21 cellular contexts compared by ENCODE assay signal in genomic region chr15:76517910-76518309, GRCh38.
A peak's percentile ranks its signal among the peaks of the same experiment; 100 is the strongest.
DNase-seq lines count a peak whose midpoint lies in the region; ATAC-seq and TF ChIP-seq lines count a peak whose summit lies in the region.
"Had no signal": no experiment of that assay in that cellular context is flagged by ENCODE, and none has a peak within 500 bp of the region (broad histone marks: within the 10 kb centered on the region; RNA-seq: fewer than 3 reads in every experiment).

No MANE protein-coding gene starts in this region.

- no peak for TF ChIP-seq EP300 in SK-N-SH (IDR thresholded peaks at IDR 0.05; ENCODE audit: borderline replicate concordance in 1 of 2, low read depth in 1 of 2, low read length in 1 of 2)

- peaks cover 0 to 8% of the 10 kb centered on the region in 2 experiments; a peak in 2 of 4 replicates for H3K4me1 ChIP-seq in SK-N-SH (ENCODE audit: control insufficient read depth in 1 of 2, insufficient read depth in 2 of 2, low read depth in 1 of 2, low read length in 1 of 2)

- H3K27me3 ChIP-seq in SK-N-SH (ENCODE audit: insufficient read depth), result no peaks in the 10 kb centered on the region
- H3K27me3 ChIP-seq: body of pancreas, heart right ventricle had no signal

- POLR2A ChIA-PET in SK-N-SH (lab: Yijun Ruan, JAX), result no interaction called here

- CTCF ChIA-PET in SK-N-SH (lab: Yijun Ruan, JAX), result interaction anchor here (0.6 kb wide), 1 partner anchor 14 kb away, joined by 3 read pairs; no protein-coding TSS in a partner anchor

- TF ChIP-seq RAD21 in SK-N-SH (IDR thresholded peaks at IDR 0.05; ENCODE audit: low read length), result no peak

- H3K9ac ChIP-seq in SK-N-SH, result no peak overlapping the region
- H3K9ac ChIP-seq: KMS-11 had no signal

- no peak overlapping the region for H3K4me3 ChIP-seq in SK-N-SH (ENCODE audit: low read depth in 2 of 2, low read length in 1 of 2)
- H3K4me3 ChIP-seq: body of pancreas, heart right ventricle had no signal

- no peaks in the 10 kb centered on the region for H4K20me1 ChIP-seq in SK-N-SH (ENCODE audit: insufficient read depth)

- H3K9me3 ChIP-seq in SK-N-SH, result no peaks in the 10 kb centered on the region
- H3K9me3 ChIP-seq: body of pancreas, heart right ventricle had no signal

- no peak overlapping the region for H3K27ac ChIP-seq in SK-N-SH (ENCODE audit: low read depth in 2 of 2, low read length in 1 of 2)
- H3K27ac ChIP-seq: body of pancreas, heart right ventricle, KMS-11 had no signal

- H3K79me2 ChIP-seq in SK-N-SH (ENCODE audit: insufficient read depth), result no peaks in the 10 kb centered on the region

- TF ChIP-seq CTCF in SK-N-SH (IDR thresholded peaks at IDR 0.05), result no peak

- no peaks in the 10 kb centered on the region for H3K9me2 ChIP-seq in SK-N-SH

- H2AFZ ChIP-seq in SK-N-SH (ENCODE audit: low read depth), result no peak overlapping the region

- DNase-seq in SK-N-SH (no peak), NCI-H524 (lab: John Stamatoyannopoulos, UW) (peak; percentile 41 to 60), brain pericyte (ENCODE audit: low read depth, low spot score) (peak; percentile 16), iPS-NIHi11 (ENCODE audit: low spot score) (no peak), NCI-H146 (lab: John Stamatoyannopoulos, UW) (no peak)
- no peak for DNase-seq in stimulated activated CD4-positive, alpha-beta T cell treated with anti-CD3 and anti-CD28 coated beads, Interleukin-4, amount 100 ng/mL, for 24 hours
- DNase-seq: activated CD4-positive, alpha-beta memory T cell treated with anti-CD3 and anti-CD28 coated beads, Interleukin-2, amount 10 ng/mL, durations not matched to agents 7 days and 5 days; activated CD8-positive, alpha-beta memory T cell treated with anti-CD3 and anti-CD28 coated beads, Interleukin-2, amount 50 U/mL, for 48 hours; activated naive CD4-positive, alpha-beta T cell treated with Interleukin-2 at 50 U/mL for 16 hours; AML-193; body of pancreas; CD4-positive, CD25-positive, alpha-beta regulatory T cell; DND-41; heart right ventricle; naive thymus-derived CD4-positive, alpha-beta T cell; NCI-H446; stimulated activated naive B cell treated with anti-CD40 and anti-IgM and Interleukin-4, amounts not matched to agents 10 μg/mL and 1 μg/mL and 100 μg/mL, for 72 hours; T-helper 2 cell had no signal

- no peak overlapping the region for H3K4me2 ChIP-seq in SK-N-SH
- H3K4me2 ChIP-seq: KMS-11 had no signal

- no peaks in the 10 kb centered on the region for H3F3A ChIP-seq in SK-N-SH (replicated peaks; ENCODE audit: insufficient read depth)

- peak; percentile 70 for ATAC-seq in SK-N-SH treated with all-trans-retinoic acid at 6 μM for 48 hours
- no peak for ATAC-seq in GM18907 (IDR thresholded peaks at IDR 0.05; ENCODE audit: unreplicated experiment)
- ATAC-seq: body of pancreas; heart right ventricle; naive thymus-derived CD4-positive, alpha-beta T cell; stimulated activated naive B cell treated with anti-CD40 and anti-IgM and Interleukin-4, amounts not matched to agents 10 μg/mL and 1 μg/mL and 100 μg/mL, for 72 hours had no signal

- no peaks in the 10 kb centered on the region for H3K36me3 ChIP-seq in SK-N-SH (replicated peaks in 1 of 2; ENCODE audit: control insufficient read depth in 1 of 2, insufficient read depth in 2 of 2, low read length in 1 of 2)
- H3K36me3 ChIP-seq: heart right ventricle had no signal

TF ChIP-seq in SK-N-SH treated with all-trans-retinoic acid at 6 μM for 48 hours, 23 proteins besides CTCF, POLR2A, EP300 and RAD21:
- TF ChIP-seq RARB (CRISPR knock-in tag; IDR thresholded peaks at IDR 0.05) (no peak), ZNF8 (CRISPR knock-in tag; IDR thresholded peaks at IDR 0.05) (no peak), PATZ1 (CRISPR knock-in tag; IDR thresholded peaks at IDR 0.05; ENCODE audit: borderline replicate concordance) (no peak), ZNF565 (CRISPR knock-in tag; conservative IDR thresholded peaks at IDR 0.05; ENCODE audit: low read depth) (no peak), ZC3H10 (CRISPR knock-in tag; IDR thresholded peaks at IDR 0.05) (no peak), ZFP30 (CRISPR knock-in tag; IDR thresholded peaks at IDR 0.05) (no peak), BACH2 (CRISPR knock-in tag; IDR thresholded peaks at IDR 0.05; ENCODE audit: borderline replicate concordance) (no peak), ISL1 (CRISPR knock-in tag; IDR thresholded peaks at IDR 0.05) (no peak), ZFP3 (CRISPR knock-in tag; IDR thresholded peaks at IDR 0.05) (no peak), ESRRG (CRISPR knock-in tag; IDR thresholded peaks at IDR 0.05) (no peak), TOX (CRISPR knock-in tag; IDR thresholded peaks at IDR 0.05; ENCODE audit: borderline replicate concordance) (no peak), CSDC2 (CRISPR knock-in tag; IDR thresholded peaks at IDR 0.05) (no peak), SNAI2 (CRISPR knock-in tag; IDR thresholded peaks at IDR 0.05) (no peak), ZNF70 (CRISPR knock-in tag; IDR thresholded peaks at IDR 0.05) (no peak), PPARA (CRISPR knock-in tag; IDR thresholded peaks at IDR 0.05; ENCODE audit: borderline replicate concordance) (no peak), OSR1 (CRISPR knock-in tag; IDR thresholded peaks at IDR 0.05) (no peak)

TF ChIP-seq in SK-N-SH, 30 proteins besides CTCF, POLR2A, EP300 and RAD21:
- no peak for TF ChIP-seq MXI1 (IDR thresholded peaks at IDR 0.05; ENCODE audit: low read depth, low read length)
- no peak for TF ChIP-seq NRF1 (IDR thresholded peaks at IDR 0.05; ENCODE audit: low read depth, low read length)
- no peak for TF ChIP-seq YY1 (IDR thresholded peaks at IDR 0.05; ENCODE audit: low read depth)
- no peak for TF ChIP-seq IRF3 (IDR thresholded peaks at IDR 0.05; ENCODE audit: low read depth, low read length)
- no peak for TF ChIP-seq NFIC (IDR thresholded peaks at IDR 0.05; ENCODE audit: borderline replicate concordance)

Comparison
In these comparisons a context has a peak if more than half of its experiments do, and no peak if none do; other contexts are left out.
1. DNase-seq: peak in NCI-H524 (2 of 2) and brain pericyte (single experiment); none in SK-N-SH (single experiment), stimulated activated CD4-positive, alpha-beta T cell treated with anti-CD3 and anti-CD28 coated beads, Interleukin-4, amount 100 ng/mL, for 24 hours (single experiment), iPS-NIHi11 (single experiment) and NCI-H146 (single experiment).